In the genomic region with DNA sequence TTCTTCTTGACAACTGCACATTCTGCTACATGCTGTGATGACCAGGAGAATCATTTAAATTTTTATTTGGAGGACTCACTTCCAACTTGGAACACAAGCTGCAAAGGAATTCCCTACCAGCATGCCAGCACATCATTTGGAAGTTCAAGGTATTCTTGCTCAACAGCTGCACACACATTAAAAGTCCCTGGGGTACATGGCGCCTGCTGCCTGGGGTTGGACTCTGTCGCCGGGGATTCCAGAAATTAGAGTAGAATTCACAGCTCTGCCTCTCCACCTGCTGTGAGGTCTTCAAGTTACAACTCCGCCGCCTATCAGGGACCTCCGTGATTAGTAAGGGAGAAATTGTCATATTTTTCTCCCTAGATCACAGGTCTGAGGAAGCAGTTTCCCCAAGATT, we compare ENCODE assay signal across 10 cellular contexts. TPM values are rescaled to one million over a fixed set of nuclear protein-coding genes. Genes with fewer than 3 reads are reported as not detected.
DNase-seq lines count a peak whose midpoint lies in the region; ATAC-seq, FAIRE-seq and TF ChIP-seq lines count a peak whose summit lies in the region.
"Had no signal": no experiment of that assay in that cellular context is flagged by ENCODE, and none has a peak within 500 bp of the region (broad histone marks: within the 10 kb centered on the region; RNA-seq: fewer than 3 reads in every experiment).

No MANE protein-coding gene starts in this region.

- H3K36me3 Mint-ChIP-seq in activated CD4-positive, alpha-beta memory T cell treated with anti-CD3 and anti-CD28 coated beads for 36 hours = peaks cover 48% of the 10 kb centered on the region
- peaks cover 35% of the 10 kb centered on the region for H3K36me3 Mint-ChIP-seq in stimulated activated effector memory CD8-positive, alpha-beta T cell treated with anti-CD3 and anti-CD28 coated beads, Interleukin-12 subunit alpha, Interleukin-12 subunit beta, amount 100 ng/mL, for 72 hours

- H3K9me3 Mint-ChIP-seq in activated CD4-positive, alpha-beta memory T cell treated with anti-CD3 and anti-CD28 coated beads for 36 hours = peaks cover 49% of the 10 kb centered on the region
- peaks cover 22% of the 10 kb centered on the region for H3K9me3 Mint-ChIP-seq in stimulated activated effector memory CD8-positive, alpha-beta T cell treated with anti-CD3 and anti-CD28 coated beads, Interleukin-12 subunit alpha, Interleukin-12 subunit beta, amount 100 ng/mL, for 72 hours

- no peaks in the 10 kb centered on the region for H3K9me2 ChIP-seq in SK-N-SH

- H3K9ac ChIP-seq in SK-N-SH (no peak overlapping the region), iPS-15b (ENCODE audit: low read depth, low read length) (no peak overlapping the region)

- POLR2A ChIA-PET in SK-N-SH (lab: Yijun Ruan, JAX) = interaction anchor here (2.9 kb wide), 1 partner anchor 41 kb away, joined by 11 read pairs; the partner anchor contains the start of gene ZNF485
- POLR2A ChIA-PET in activated CD4-positive, alpha-beta memory T cell treated with anti-CD3 and anti-CD28 coated beads for 36 hours (lab: Charles Lee) = interaction anchor here (0.7 kb wide), 1 partner anchor 52 kb away, joined by 3 read pairs; no protein-coding TSS in a partner anchor

- H3K4me3 Mint-ChIP-seq in activated CD4-positive, alpha-beta memory T cell treated with anti-CD3 and anti-CD28 coated beads for 36 hours = peak overlapping the region; percentile 82
- H3K4me3 Mint-ChIP-seq in stimulated activated effector memory CD8-positive, alpha-beta T cell treated with anti-CD3 and anti-CD28 coated beads, Interleukin-12 subunit alpha, Interleukin-12 subunit beta, amount 100 ng/mL, for 72 hours = peak overlapping the region; percentile 87

- no peak for DNase-seq in SK-N-SH
- no peak for DNase-seq in activated CD4-positive, alpha-beta memory T cell treated with anti-CD3 and anti-CD28 coated beads for 36 hours
- DNase-seq in stimulated activated effector memory CD8-positive, alpha-beta T cell treated with anti-CD3 and anti-CD28 coated beads, Interleukin-12 subunit alpha, Interleukin-12 subunit beta, amount 100 ng/mL, for 72 hours (ENCODE audit: low spot score in 2 of 2) = no peak
- DNase-seq in small intestine = no peak
- no peak for DNase-seq in NK-92 (lab: John Stamatoyannopoulos, UW; ENCODE audit: unreplicated experiment)
- DNase-seq: NCI-H774 had no signal

- TF ChIP-seq CTCF in SK-N-SH (IDR thresholded peaks at IDR 0.05) = no peak

- H3K79me2 ChIP-seq in SK-N-SH (ENCODE audit: insufficient read depth) = peaks cover 8% of the 10 kb centered on the region; the same call in 1 of the 2 replicates

- H3K4me3 ChIP-seq in SK-N-SH (ENCODE audit: low read depth in 2 of 2, low read length in 1 of 2) = peak overlapping the region; percentile 64 to 79; a peak in 2 of 4 replicates
- peak overlapping the region; percentile 80 for H3K4me3 ChIP-seq in iPS-15b (ENCODE audit: low read depth, low read length)
- H3K4me3 ChIP-seq in small intestine (ENCODE audit: low read depth in 1 of 2, low read length in 2 of 2) = no peak overlapping the region

- intact Hi-C loops in activated CD4-positive, alpha-beta memory T cell treated with anti-CD3 and anti-CD28 coated beads for 36 hours (cut with micrococcal nuclease) = no loop called here

- peaks cover 4% of the 10 kb centered on the region for H3F3A ChIP-seq in SK-N-SH (replicated peaks; ENCODE audit: insufficient read depth)

- peaks cover 0 to 3% of the 10 kb centered on the region in 2 experiments; a peak in 1 of 4 replicates for H3K4me1 ChIP-seq in SK-N-SH (ENCODE audit: control insufficient read depth in 1 of 2, insufficient read depth in 2 of 2, low read depth in 1 of 2, low read length in 1 of 2)
- H3K4me1 ChIP-seq in iPS-15b (ENCODE audit: control insufficient read depth, insufficient read depth, low read length) = no peaks in the 10 kb centered on the region
- H3K4me1 ChIP-seq in small intestine (ENCODE audit: control insufficient read depth in 2 of 2, insufficient read depth in 1 of 2, low read depth in 1 of 2, low read length in 1 of 2) = no peaks in the 10 kb centered on the region

- peak overlapping the region; percentile 87 for H3K27ac Mint-ChIP-seq in activated CD4-positive, alpha-beta memory T cell treated with anti-CD3 and anti-CD28 coated beads for 36 hours
- peak overlapping the region; percentile 94 for H3K27ac Mint-ChIP-seq in stimulated activated effector memory CD8-positive, alpha-beta T cell treated with anti-CD3 and anti-CD28 coated beads, Interleukin-12 subunit alpha, Interleukin-12 subunit beta, amount 100 ng/mL, for 72 hours

- H2AFZ ChIP-seq in SK-N-SH (ENCODE audit: low read depth) = peak overlapping the region; percentile 96; the same call in 1 of the 2 replicates

- no peaks in the 10 kb centered on the region for H4K20me1 ChIP-seq in SK-N-SH (ENCODE audit: insufficient read depth)

- CTCF ChIA-PET in SK-N-SH (lab: Yijun Ruan, JAX) = no interaction called here
- CTCF ChIA-PET in activated CD4-positive, alpha-beta memory T cell treated with anti-CD3 and anti-CD28 coated beads for 36 hours (lab: Charles Lee) = interaction anchor here (1.0 to 2.2 kb wide), 2 partner anchors 42 to 44 kb away, joined by 3 to 9 read pairs; no protein-coding TSS in a partner anchor

- no peak overlapping the region for H3K27ac ChIP-seq in SK-N-SH (ENCODE audit: low read depth in 2 of 2, low read length in 1 of 2)
- no peak overlapping the region for H3K27ac ChIP-seq in small intestine (ENCODE audit: low read depth in 1 of 2, low read length in 1 of 2)

- TF ChIP-seq RAD21 in SK-N-SH (IDR thresholded peaks at IDR 0.05; ENCODE audit: low read length) = no peak

- WGBS in SK-N-SH (ENCODE audit: low lambda C conversion rate) = 95% methylated on average over 6 of the region's 6 CpGs
- 96 to 99% (median 97%) methylated on average over 6 of the region's 6 CpGs for WGBS in small intestine, 3 donors

- no peaks in the 10 kb centered on the region for H3K27me3 Mint-ChIP-seq in activated CD4-positive, alpha-beta memory T cell treated with anti-CD3 and anti-CD28 coated beads for 36 hours

- H3K36me3 ChIP-seq in SK-N-SH (replicated peaks in 1 of 2; ENCODE audit: control insufficient read depth in 1 of 2, insufficient read depth in 2 of 2, low read length in 1 of 2) (peaks cover 38 to 54% of the 10 kb centered on the region in 2 experiments), iPS-15b (ENCODE audit: control insufficient read depth, insufficient read depth, low read length) (peaks cover 10% of the 10 kb centered on the region), small intestine (ENCODE audit: control insufficient read depth in 2 of 2, insufficient read depth in 2 of 2, low read length in 2 of 2) (peaks cover 9 to 10% of the 10 kb centered on the region in 2 donors)

- peak overlapping the region; percentile 82 for H3K4me2 ChIP-seq in SK-N-SH

- ATAC-seq in SK-N-SH treated with all-trans-retinoic acid at 6 μM for 48 hours (no peak), HG02678 (IDR thresholded peaks at IDR 0.05; ENCODE audit: unreplicated experiment) (no peak)
- no peak for ATAC-seq in stimulated activated effector memory CD8-positive, alpha-beta T cell treated with anti-CD3 and anti-CD28 coated beads, Interleukin-12 subunit alpha, Interleukin-12 subunit beta, amount 100 ng/mL, for 72 hours

- peaks cover 27% of the 10 kb centered on the region; the same call in 1 of the 2 replicates for H3K9me3 ChIP-seq in SK-N-SH
- H3K9me3 ChIP-seq in iPS-15b (ENCODE audit: control insufficient read depth, insufficient read depth, low read length) = peaks cover 16% of the 10 kb centered on the region
- peaks cover 3% of the 10 kb centered on the region for H3K9me3 ChIP-seq in small intestine (ENCODE audit: control insufficient read depth, low read depth)

- H3K27me3 ChIP-seq in SK-N-SH (ENCODE audit: insufficient read depth) (no peaks in the 10 kb centered on the region), iPS-15b (ENCODE audit: control insufficient read depth, insufficient read depth, low read length) (peaks cover 33% of the 10 kb centered on the region), small intestine (ENCODE audit: control insufficient read depth in 2 of 2, insufficient read depth in 2 of 2, low read length in 2 of 2) (no peaks in the 10 kb centered on the region)

- FAIRE-seq in small intestine (lab: Jason Lieb, UNC) = no peak
- FAIRE-seq: frontal cortex had no signal

- no peak for TF ChIP-seq EP300 in SK-N-SH (IDR thresholded peaks at IDR 0.05; ENCODE audit: borderline replicate concordance in 1 of 2, low read depth in 1 of 2, low read length in 1 of 2)

- H3K4me1 Mint-ChIP-seq in activated CD4-positive, alpha-beta memory T cell treated with anti-CD3 and anti-CD28 coated beads for 36 hours (ENCODE audit: low read depth) = peaks cover 15% of the 10 kb centered on the region
- H3K4me1 Mint-ChIP-seq in stimulated activated effector memory CD8-positive, alpha-beta T cell treated with anti-CD3 and anti-CD28 coated beads, Interleukin-12 subunit alpha, Interleukin-12 subunit beta, amount 100 ng/mL, for 72 hours = peaks cover 7% of the 10 kb centered on the region

TF ChIP-seq in SK-N-SH, 30 proteins besides CTCF, POLR2A, EP300 and RAD21 (continues in another document):
- TF ChIP-seq JUND (IDR thresholded peaks at IDR 0.05) (no peak), GABPA (IDR thresholded peaks at IDR 0.05; ENCODE audit: low read depth) (no peak), POLR2AphosphoS5 (IDR thresholded peaks at IDR 0.05; ENCODE audit: low read depth, low read length) (no peak)

TF ChIP-seq in SK-N-SH treated with all-trans-retinoic acid at 6 μM for 48 hours, 23 proteins besides CTCF, POLR2A, EP300 and RAD21 (continues in another document):
- TF ChIP-seq ESRRG (CRISPR knock-in tag; IDR thresholded peaks at IDR 0.05) = no peak
- no peak for TF ChIP-seq CREB5 (CRISPR knock-in tag; IDR thresholded peaks at IDR 0.05; ENCODE audit: low read depth)

RNA-seq across cellular contexts. Expression of gene ZNF32, which starts 1.1 kb away (rescaled TPM):
- polyA plus RNA-seq in SK-N-SH (2012; rRNA removed) (27.2 and 39.0 TPM in 2 replicates), small intestine (10 to 100 TPM; 23.5 to 29.5 (median 28.6) TPM)
- polyA plus RNA-seq in SK-N-SH (2012; cell fraction: cytosol; rRNA removed) = 35.7 and 36.3 TPM in 2 replicates
- polyA plus RNA-seq in SK-N-SH (2012; cell fraction: nucleus; rRNA removed) = 27.4 and 38.9 TPM in 2 replicates
- 10 to 100 TPM; 12.2 to 13.5 TPM for total RNA-seq in activated CD4-positive, alpha-beta memory T cell treated with anti-CD3 and anti-CD28 coated beads for 36 hours

RNA-seq across cellular contexts. Expression of gene ZNF485, which starts 41.3 kb away (rescaled TPM):
- polyA plus RNA-seq in SK-N-SH (2012; rRNA removed) (3.0 and 3.9 TPM in 2 replicates), small intestine (1 to 10 TPM in 2 of 3 donors, under 1 TPM in 1; 0.81 to 2.4 (median 1.3) TPM)
- polyA plus RNA-seq in SK-N-SH (2012; cell fraction: cytosol; rRNA removed) = 2.7 and 3.4 TPM in 2 replicates
- polyA plus RNA-seq in SK-N-SH (2012; cell fraction: nucleus; rRNA removed) = 9.9 and 11.2 TPM in 2 replicates
- 1 to 10 TPM; 4.1 to 4.7 TPM for total RNA-seq in activated CD4-positive, alpha-beta memory T cell treated with anti-CD3 and anti-CD28 coated beads for 36 hours

Comparison
In these comparisons a context has a peak if more than half of its experiments do, and no peak if none do; other contexts are left out.
1. H3K4me3 ChIP-seq: peak in SK-N-SH (2 of 2) and iPS-15b (single experiment); none in small intestine (0 of 2).